18 cellular contexts compared by ENCODE assay signal in genomic region chr3:158839966-158840365, GRCh38. TPM values are rescaled to one million over a fixed set of nuclear protein-coding genes. Genes with fewer than 3 reads are reported as not detected.
DNase-seq lines count a peak whose midpoint lies in the region; ATAC-seq and TF ChIP-seq lines count a peak whose summit lies in the region.
"Had no signal": no experiment of that assay in that cellular context is flagged by ENCODE, and none has a peak within 500 bp of the region (broad histone marks: within the 10 kb centered on the region; RNA-seq: fewer than 3 reads in every experiment).

No MANE protein-coding gene starts in this region.

- intact Hi-C loops in thyroid gland (cut with DNase I), result no loop called here

- 42 to 44% methylated on average over 6 of the region's 6 CpGs for WGBS in thyroid gland, 2 donors

- no peaks in the 10 kb centered on the region for H3K4me1 Mint-ChIP-seq in neural progenitor cell
- H3K4me1 Mint-ChIP-seq: B cell, IgD-negative memory B cell had no signal

- TF ChIP-seq POLR2A in thyroid gland (IDR thresholded peaks at IDR 0.05), result no peak

- H3K4me3 ChIP-seq in SJCRH30 (no peak overlapping the region), neural progenitor cell (no peak overlapping the region), thyroid gland (replicated peaks in 1 of 3) (no peak overlapping the region)
- H3K4me3 ChIP-seq: BLaER1 treated with 17β-estradiol and CSF1 and Interleukin-3, amounts not matched to agents 10 nM and 100 nM; GM12878 had no signal

- H3K27ac Mint-ChIP-seq in neural progenitor cell, result no peak overlapping the region
- H3K27ac Mint-ChIP-seq: B cell; CD4-positive, CD25-positive, alpha-beta regulatory T cell; H9; IgD-negative memory B cell had no signal

- no peaks in the 10 kb centered on the region for H3F3A ChIP-seq in neural progenitor cell (ENCODE audit: low read depth)

- ATAC-seq in HG02571 (IDR thresholded peaks at IDR 0.05; ENCODE audit: unreplicated experiment), result no peak
- ATAC-seq: GM12878 had no signal

- H3K27me3 Mint-ChIP-seq in neural progenitor cell (ENCODE audit: insufficient read depth, low read depth), result peaks cover 14% of the 10 kb centered on the region
- H3K27me3 Mint-ChIP-seq: B cell; CD4-positive, CD25-positive, alpha-beta regulatory T cell; IgD-negative memory B cell had no signal

- DNase-seq in HuH-7 (ENCODE audit: low spot score), result peak; percentile 10
- peak; percentile 29 to 45 for DNase-seq in SJCRH30
- DNase-seq in neural progenitor cell (ENCODE audit: low spot score), result peak; percentile 39
- DNase-seq in thyroid gland, result peak; percentile 76 to 78
- no peak for DNase-seq in stimulated activated CD4-positive, alpha-beta T cell treated with anti-CD3 and anti-CD28 coated beads, Interleukin-2, amount 100 ng/mL, for 48 hours
- DNase-seq: CD4-positive, CD25-positive, alpha-beta regulatory T cell; CD8-positive, alpha-beta memory T cell; COR-L47; DMS 273 treated with DMSO at 0.1 percent for 48 hours; DMS53; DND-41; EL; H9 had no signal

- H3K9ac ChIP-seq in neural progenitor cell, result no peak overlapping the region
- H3K9ac ChIP-seq: BLaER1 treated with 17β-estradiol and CSF1 and Interleukin-3, amounts not matched to agents 10 nM and 100 nM had no signal

- no peak overlapping the region for H3K4me3 Mint-ChIP-seq in neural progenitor cell
- H3K4me3 Mint-ChIP-seq: B cell; CD4-positive, CD25-positive, alpha-beta regulatory T cell; CD8-positive, alpha-beta memory T cell; H9; IgD-negative memory B cell had no signal

- H3K79me2 ChIP-seq in neural progenitor cell (ENCODE audit: low read depth), result no peaks in the 10 kb centered on the region

- TF ChIP-seq CTCF in neural progenitor cell (IDR thresholded peaks at IDR 0.05) (no peak), thyroid gland (IDR thresholded peaks at IDR 0.05) (no peak)

- H3K27ac ChIP-seq in SJCRH30 (no peak overlapping the region), neural progenitor cell (no peak overlapping the region), thyroid gland (no peak overlapping the region)
- H3K27ac ChIP-seq: BLaER1 treated with 17β-estradiol and CSF1 and Interleukin-3, amounts not matched to agents 10 nM and 100 nM had no signal

- H3K36me3 ChIP-seq in SJCRH30 (no peaks in the 10 kb centered on the region), neural progenitor cell (no peaks in the 10 kb centered on the region), thyroid gland (no peaks in the 10 kb centered on the region)

- H4K20me1 ChIP-seq in neural progenitor cell (ENCODE audit: low read depth), result no peaks in the 10 kb centered on the region

- no peak overlapping the region for H2AFZ ChIP-seq in neural progenitor cell (replicated peaks)

- no peaks in the 10 kb centered on the region for H3K36me3 Mint-ChIP-seq in neural progenitor cell
- H3K36me3 Mint-ChIP-seq: CD4-positive, CD25-positive, alpha-beta regulatory T cell; CD8-positive, alpha-beta memory T cell; IgD-negative memory B cell had no signal

- H3K9me3 Mint-ChIP-seq in neural progenitor cell, result no peaks in the 10 kb centered on the region
- H3K9me3 Mint-ChIP-seq: CD4-positive, CD25-positive, alpha-beta regulatory T cell; CD8-positive, alpha-beta memory T cell; H9; IgD-negative memory B cell had no signal

- H3K27me3 ChIP-seq in SJCRH30, result no peaks in the 10 kb centered on the region
- H3K27me3 ChIP-seq in neural progenitor cell, result no peaks in the 10 kb centered on the region
- no peaks in the 10 kb centered on the region for H3K27me3 ChIP-seq in thyroid gland
- H3K27me3 ChIP-seq: BLaER1 treated with 17β-estradiol and CSF1 and Interleukin-3, amounts not matched to agents 10 nM and 100 nM had no signal

- H3K9me3 ChIP-seq in SJCRH30 (replicated peaks), result no peaks in the 10 kb centered on the region
- no peaks in the 10 kb centered on the region for H3K9me3 ChIP-seq in neural progenitor cell (ENCODE audit: low read depth)
- no peaks in the 10 kb centered on the region for H3K9me3 ChIP-seq in thyroid gland
- H3K9me3 ChIP-seq: BLaER1 treated with 17β-estradiol and CSF1 and Interleukin-3, amounts not matched to agents 10 nM and 100 nM had no signal

- H3K4me1 ChIP-seq in SJCRH30, result no peaks in the 10 kb centered on the region
- H3K4me1 ChIP-seq in neural progenitor cell, result peaks cover 4% of the 10 kb centered on the region
- peaks cover 0 to 3% of the 10 kb centered on the region in 2 donors for H3K4me1 ChIP-seq in thyroid gland

- no peak overlapping the region for H3K4me2 ChIP-seq in neural progenitor cell
- H3K4me2 ChIP-seq: BLaER1 treated with 17β-estradiol and CSF1 and Interleukin-3, amounts not matched to agents 10 nM and 100 nM had no signal

RNA-seq across cellular contexts. Expression of gene MFSD1, which starts 38.1 kb away (rescaled TPM):
- total RNA-seq in SJCRH30 (2014; rRNA removed; shearing (Covaris generic)), result 18.0 and 23.9 TPM in 2 replicates
- total RNA-seq in neural progenitor cell (ENCODE audit: low replicate concordance) (13.4 and 16.0 TPM in 2 replicates), thyroid gland (100 to 1,000 TPM in 2 of 4 donors, 10 to 100 TPM in 2; 86.6 to 136 (median 96.2) TPM)

Comparison
In these comparisons a context has a peak if more than half of its experiments do, and no peak if none do; other contexts are left out.
1. DNase-seq: peak in HuH-7 (single experiment), SJCRH30 (2 of 2), neural progenitor cell (single experiment) and thyroid gland (2 of 2); none in stimulated activated CD4-positive, alpha-beta T cell treated with anti-CD3 and anti-CD28 coated beads, Interleukin-2, amount 100 ng/mL, for 48 hours (0 of 2).